Comparison of ENCODE assay signal across 8 cellular contexts in the genomic region with DNA sequence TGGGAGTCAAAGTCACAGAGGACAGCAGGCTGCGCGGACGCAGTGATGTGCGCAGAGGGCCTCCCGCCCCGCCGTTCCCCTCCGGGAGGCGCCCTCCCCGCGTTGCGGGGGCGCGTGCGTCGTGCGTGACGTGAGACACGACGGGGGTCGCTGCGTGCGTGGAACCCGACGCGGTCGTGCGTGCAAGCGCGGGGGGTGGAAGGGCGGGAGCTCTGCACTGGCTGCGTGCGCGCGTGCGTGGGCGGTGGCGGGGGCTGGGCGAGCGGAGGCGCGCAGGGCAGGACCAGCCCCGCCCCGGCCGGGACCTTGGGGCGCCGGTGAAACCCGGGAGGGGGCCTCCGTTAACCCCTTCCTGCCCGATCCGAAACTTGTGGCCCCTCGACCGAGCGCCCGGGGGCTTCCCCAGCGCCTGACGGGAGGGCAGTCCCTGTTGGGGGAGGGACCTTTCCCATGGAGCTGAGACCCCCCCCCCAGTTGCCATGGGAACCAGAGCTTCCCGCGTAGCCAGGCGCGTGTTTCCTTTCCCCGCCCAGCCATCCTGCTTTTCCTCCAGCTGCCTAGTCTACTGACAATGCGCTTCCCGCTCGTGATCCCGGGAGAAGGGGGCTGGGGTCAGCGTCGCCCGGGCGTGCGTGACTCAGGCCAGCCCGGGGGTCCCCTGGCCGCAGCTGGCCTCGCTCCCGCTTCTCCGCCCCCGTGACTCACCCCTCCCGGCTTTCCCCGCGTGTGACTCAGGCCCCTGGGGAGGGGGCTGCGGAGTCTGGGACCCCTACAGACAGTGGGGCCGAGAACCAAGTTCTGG. TPM values are rescaled to one million over a fixed set of nuclear protein-coding genes. Genes with fewer than 3 reads are reported as not detected.
DNase-seq lines count a peak whose midpoint lies in the region; ATAC-seq and TF ChIP-seq lines count a peak whose summit lies in the region.

No MANE protein-coding gene starts in this region.

- TF ChIP-seq POLR2A in ovary (IDR thresholded peaks at IDR 0.05): peak; percentile 43

- peak; percentile 52 for DNase-seq in ACHN
- peak; percentile 77 for DNase-seq in SK-MEL-5 (ENCODE audit: low read depth, low spot score)
- DNase-seq in activated naive CD4-positive, alpha-beta T cell treated with anti-CD3 and anti-CD28 coated beads, Interleukin-2, amount 50 U/mL, for 16 hours: peak; percentile 89
- DNase-seq in head of caudate nucleus: peak; percentile 77 to 99 (median 95)
- DNase-seq in ovary: peak; percentile 91 to 96 (median 96)
- DNase-seq in thoracic aorta (ENCODE audit: low spot score): no peak

- H3K9me3 ChIP-seq in ovary (no peaks in the 10 kb centered on the region), thoracic aorta (no peaks in the 10 kb centered on the region)

- H3K4me1 ChIP-seq in ovary (ENCODE audit: insufficient read depth) (peaks cover 19% of the 10 kb centered on the region), thoracic aorta (ENCODE audit: control insufficient read depth in 1 of 2, low read depth in 2 of 2) (peaks cover 45 to 81% of the 10 kb centered on the region in 2 donors)

- TF ChIP-seq CTCF in ovary (IDR thresholded peaks at IDR 0.05): peak in 1 of 3 donors; percentile 38
- peak; percentile 20 for TF ChIP-seq CTCF in thoracic aorta (IDR thresholded peaks at IDR 0.05)

- H3K36me3 ChIP-seq in ovary (no peaks in the 10 kb centered on the region), thoracic aorta (no peaks in the 10 kb centered on the region)

- H3K4me3 ChIP-seq in ovary: peak overlapping the region; percentile 46
- peak overlapping the region; percentile 76 for H3K4me3 ChIP-seq in thoracic aorta

- in situ Hi-C loops in ACHN (cut with HindIII; ENCODE audit: low pct_ligation_motif_present, low pct_unique_long_range_greater_than_20kb, low sequenced_read_pairs): no loop called here
- in situ Hi-C loops in SK-MEL-5 (cut with HindIII; ENCODE audit: low pct_unique_long_range_greater_than_20kb, low sequenced_read_pairs): no loop called here

- TF ChIP-seq EP300 in Ishikawa (IDR thresholded peaks at IDR 0.05; ENCODE audit: borderline replicate concordance) (peak; percentile 64; the same call in 1 of the 2 replicates), ovary (IDR thresholded peaks at IDR 0.05) (peak; percentile 94)

- peak overlapping the region; percentile 64 to 99 for H3K27ac ChIP-seq in ovary
- peak overlapping the region; percentile 99 to 100 for H3K27ac ChIP-seq in thoracic aorta

- intact Hi-C loops in head of caudate nucleus (cut with DNase I) (no loop called here), ovary (cut with DNase I) (loop anchor here in 1 of 4 donors (10.0 kb wide), 1 partner anchor 1062 kb away; no protein-coding TSS in a partner anchor)

- H3K27me3 ChIP-seq in ovary (no peaks in the 10 kb centered on the region), thoracic aorta (replicated peaks; ENCODE audit: insufficient read depth) (no peaks in the 10 kb centered on the region)

- no peak; the same call in 1 of the 2 replicates for TF ChIP-seq RAD21 in Ishikawa (IDR thresholded peaks at IDR 0.05; ENCODE audit: low read depth)

- ATAC-seq in GM18868 (IDR thresholded peaks at IDR 0.05; ENCODE audit: unreplicated experiment) (peak; percentile 22), thoracic aorta (ENCODE audit: insufficient number of reproducible peaks, low FRiP score, low read depth) (no peak)

- WGBS in ovary, 3 donors: 0 to 1% (median 1%) methylated on average over 42 to 82 of the region's 82 CpGs

TF ChIP-seq in Ishikawa, 13 proteins besides CTCF, POLR2A, EP300 and RAD21:
- TF ChIP-seq FOXM1 (IDR thresholded peaks at IDR 0.05; ENCODE audit: borderline replicate concordance, low read depth) (no peak), ZBTB7A (IDR thresholded peaks at IDR 0.05; ENCODE audit: low read depth) (peak; percentile 99), TCF12 (IDR thresholded peaks at IDR 0.05; ENCODE audit: low read depth) (peak; percentile 66), USF1 (IDR thresholded peaks at IDR 0.05) (0 out of 2 replicates have a peak, but pooled peaks have one; percentile 30), CEBPB (IDR thresholded peaks at IDR 0.05) (no peak), YY1 (IDR thresholded peaks at IDR 0.05; ENCODE audit: low read depth) (peak; percentile 14; the same call in 1 of the 2 replicates), TAF1 (IDR thresholded peaks at IDR 0.05; ENCODE audit: low read depth) (no peak; the same call in 1 of the 2 replicates), NFIC (IDR thresholded peaks at IDR 0.05) (peak; percentile 7; the same call in 1 of the 2 replicates), CREB1 (IDR thresholded peaks at IDR 0.05; ENCODE audit: low read depth) (peak; percentile 54; the same call in 1 of the 2 replicates), EGR1 (IDR thresholded peaks at IDR 0.05) (peak; percentile 100), TEAD4 (IDR thresholded peaks at IDR 0.05) (0 out of 2 replicates have a peak, but pooled peaks have one; percentile 56), MAX (IDR thresholded peaks at IDR 0.05) (peak; percentile 76), REST (IDR thresholded peaks at IDR 0.05; ENCODE audit: low read depth) (no peak)

RNA-seq across cellular contexts. Expression of gene HOOK2, which starts 7.3 kb away (rescaled TPM):
- 4.9 and 5.7 TPM in 2 replicates for total RNA-seq in SK-MEL-5 (2014; rRNA removed; shearing (Covaris generic))
- 4.0 and 7.5 TPM in 2 replicates for polyA plus RNA-seq in SK-MEL-5 (2015; cell fraction: cytosol; rRNA removed)
- polyA plus RNA-seq in SK-MEL-5 (2015; cell fraction: nucleus; rRNA removed): 41.9 and 51.4 TPM in 2 replicates
- total RNA-seq in ovary (10 to 100 TPM; 24.9 to 52.2 (median 27.9) TPM), thoracic aorta (100 to 1,000 TPM in 1 of 2 donors, 10 to 100 TPM in 1; 22.6 to 102 TPM)
- polyA plus RNA-seq in ovary: 10 to 100 TPM; 12.2 to 23.5 TPM

RNA-seq across cellular contexts. Expression of gene JUNB, which starts 8.7 kb away (rescaled TPM):
- 30.1 and 30.7 TPM in 2 replicates for total RNA-seq in SK-MEL-5 (2014; rRNA removed; shearing (Covaris generic))
- 71.2 and 80.8 TPM in 2 replicates for polyA plus RNA-seq in SK-MEL-5 (2015; cell fraction: cytosol; rRNA removed)
- polyA plus RNA-seq in SK-MEL-5 (2015; cell fraction: nucleus; rRNA removed): 21.7 and 32.6 TPM in 2 replicates
- total RNA-seq in ovary (1,000 to 10,000 TPM in 2 of 7 donors, 100 to 1,000 TPM in 5; 154 to 3,039 (median 413) TPM), thoracic aorta (1,000 to 10,000 TPM in 1 of 2 donors, 100 to 1,000 TPM in 1; 698 to 2,087 TPM)
- 100 to 1,000 TPM in 1 of 2 donors, 1 to 10 TPM in 1; 6.8 to 570 TPM for polyA plus RNA-seq in ovary

RNA-seq across cellular contexts. Expression of gene PRDX2, which starts 19.0 kb away (rescaled TPM):
- not detected in 2 replicates for total RNA-seq in SK-MEL-5 (2014; rRNA removed; shearing (Covaris generic))
- polyA plus RNA-seq in SK-MEL-5 (2015; cell fraction: cytosol; rRNA removed): 0.96 TPM in 1 of 2 replicates, not detected in the other
- polyA plus RNA-seq in SK-MEL-5 (2015; cell fraction: nucleus; rRNA removed): not detected in 2 replicates
- total RNA-seq in ovary: 100 to 1,000 TPM; 191 to 321 (median 263) TPM
- 100 to 1,000 TPM in 1 of 2 donors, 10 to 100 TPM in 1; 98.3 to 237 TPM for polyA plus RNA-seq in ovary
- 100 to 1,000 TPM; 107 to 235 TPM for total RNA-seq in thoracic aorta

RNA-seq across cellular contexts. Expression of gene THSD8, which starts 19.2 kb away (rescaled TPM):
- total RNA-seq in SK-MEL-5 (2014; rRNA removed; shearing (Covaris generic)): 4.7 TPM in 1 of 2 replicates, not detected in the other
- not detected in 2 replicates for polyA plus RNA-seq in SK-MEL-5 (2015; cell fraction: cytosol; rRNA removed)
- not detected in 2 replicates for polyA plus RNA-seq in SK-MEL-5 (2015; cell fraction: nucleus; rRNA removed)
- total RNA-seq in ovary (1 to 10 TPM in 5 of 7 donors, under 1 TPM in 1, not detected in 1; 0.71 to 5.4 (median 2.6) TPM), thoracic aorta (not detected)
- polyA plus RNA-seq in ovary: 1 to 10 TPM; 1.4 to 7.2 TPM

RNA-seq across cellular contexts. Expression of gene RNASEH2A, which starts 23.8 kb away (rescaled TPM):
- 27.6 and 29.2 TPM in 2 replicates for total RNA-seq in SK-MEL-5 (2014; rRNA removed; shearing (Covaris generic))
- polyA plus RNA-seq in SK-MEL-5 (2015; cell fraction: cytosol; rRNA removed): 26.5 and 37.6 TPM in 2 replicates
- 23.9 and 36.8 TPM in 2 replicates for polyA plus RNA-seq in SK-MEL-5 (2015; cell fraction: nucleus; rRNA removed)
- total RNA-seq in ovary (10 to 100 TPM in 1 of 7 donors, 1 to 10 TPM in 6; 1.2 to 12.2 (median 7.7) TPM), thoracic aorta (1 to 10 TPM; 3.0 to 7.9 TPM)
- 1 to 10 TPM; 1.6 to 8.0 TPM for polyA plus RNA-seq in ovary

Comparison
In these comparisons a context has a peak if more than half of its experiments do, and no peak if none do; other contexts are left out.
1. RNA of gene PRDX2, which starts 19.0 kb away (total RNA-seq): 191 to 321 TPM in ovary and 107 to 235 TPM in thoracic aorta; not detected in SK-MEL-5; every median in the first group is over 10 times any median in the second.